In genomic region chr1:221150996-221151395, GRCh38 we compare ENCODE assay signal across 25 cellular contexts.
"Had no signal": no experiment of that assay in that cellular context is flagged by ENCODE, and none has a peak within 500 bp of the region (broad histone marks: within the 10 kb centered on the region; RNA-seq: fewer than 3 reads in every experiment).

No MANE protein-coding gene starts in this region.

- H3K27me3 ChIP-seq: dorsolateral prefrontal cortex, foreskin keratinocyte, gastroesophageal sphincter, heart left ventricle, hepatocyte, left lung, neural progenitor cell, sigmoid colon, suprapubic skin, transverse colon had no signal

- H3K4me3 Mint-ChIP-seq: mesothelial cell of epicardium; naive thymus-derived CD4-positive, alpha-beta T cell; nephron; neural progenitor cell; stimulated activated naive B cell treated with anti-CD40 and anti-IgM and Interleukin-4, amounts not matched to agents 10 μg/mL and 1 μg/mL and 100 μg/mL, for 72 hours; stimulated activated naive CD8-positive, alpha-beta T cell treated with anti-CD3 and anti-CD28 coated beads, Interleukin-15, amount 100 ng/mL, for 72 hours had no signal

- ATAC-seq: esophagus mucosa; foreskin keratinocyte; gastroesophageal sphincter; heart left ventricle; left cardiac atrium; left lung; naive thymus-derived CD4-positive, alpha-beta T cell; right cardiac atrium; stimulated activated naive B cell treated with anti-CD40 and anti-IgM and Interleukin-4, amounts not matched to agents 10 μg/mL and 1 μg/mL and 100 μg/mL, for 72 hours; stimulated activated naive CD8-positive, alpha-beta T cell treated with anti-CD3 and anti-CD28 coated beads, Interleukin-15, amount 100 ng/mL, for 72 hours had no signal

- H3K27ac ChIP-seq: dorsolateral prefrontal cortex, epithelial cell of prostate, foreskin keratinocyte, gastroesophageal sphincter, heart left ventricle, hepatocyte, left lung, neural progenitor cell, parathyroid adenoma, sigmoid colon, suprapubic skin, transverse colon had no signal

- H3K9me3 Mint-ChIP-seq: stimulated activated naive CD8-positive, alpha-beta T cell treated with anti-CD3 and anti-CD28 coated beads, Interleukin-15, amount 100 ng/mL, for 72 hours had no signal

- H3K79me2 ChIP-seq: hepatocyte, parathyroid adenoma had no signal

- H3K27me3 Mint-ChIP-seq: progenitor cell of endocrine pancreas; stimulated activated naive CD8-positive, alpha-beta T cell treated with anti-CD3 and anti-CD28 coated beads, Interleukin-15, amount 100 ng/mL, for 72 hours had no signal

- DNase-seq: dorsolateral prefrontal cortex; effector CD4-positive, alpha-beta T cell; foreskin keratinocyte; heart left ventricle; kidney; left cardiac atrium; left lung; mesenchymal stem cell; naive thymus-derived CD4-positive, alpha-beta T cell; right cardiac atrium; sigmoid colon; stimulated activated CD4-positive, alpha-beta T cell treated with anti-CD3 and anti-CD28 coated beads, Interleukin-4, amount 100 ng/mL, for 4 hours; stimulated activated naive B cell treated with anti-CD40 and anti-IgM and Interleukin-4, amounts not matched to agents 10 μg/mL and 1 μg/mL and 100 μg/mL, for 72 hours; stimulated activated naive CD8-positive, alpha-beta T cell treated with anti-CD3 and anti-CD28 coated beads, Interleukin-15, amount 100 ng/mL, for 72 hours; transverse colon had no signal

- H3K4me1 ChIP-seq: foreskin keratinocyte, gastroesophageal sphincter, neural progenitor cell, parathyroid adenoma, sigmoid colon, suprapubic skin, transverse colon had no signal

- H3K4me3 ChIP-seq: dorsolateral prefrontal cortex, gastroesophageal sphincter, heart left ventricle, hepatocyte, left lung, neural progenitor cell, sigmoid colon, suprapubic skin, transverse colon had no signal

- H3K4me2 ChIP-seq: hepatocyte, neural progenitor cell had no signal

- H3K9ac ChIP-seq: neural progenitor cell, parathyroid adenoma had no signal

- H2AFZ ChIP-seq: hepatocyte, neural progenitor cell, parathyroid adenoma had no signal

- H3K27ac Mint-ChIP-seq: mesothelial cell of epicardium; naive thymus-derived CD4-positive, alpha-beta T cell; nephron; neural progenitor cell; progenitor cell of endocrine pancreas; stimulated activated naive B cell treated with anti-CD40 and anti-IgM and Interleukin-4, amounts not matched to agents 10 μg/mL and 1 μg/mL and 100 μg/mL, for 72 hours; stimulated activated naive CD8-positive, alpha-beta T cell treated with anti-CD3 and anti-CD28 coated beads, Interleukin-15, amount 100 ng/mL, for 72 hours had no signal

- H3K9me3 ChIP-seq: gastroesophageal sphincter, sigmoid colon, suprapubic skin, transverse colon had no signal

- H3K4me1 Mint-ChIP-seq: naive thymus-derived CD4-positive, alpha-beta T cell; nephron; neural progenitor cell; stimulated activated naive CD8-positive, alpha-beta T cell treated with anti-CD3 and anti-CD28 coated beads, Interleukin-15, amount 100 ng/mL, for 72 hours had no signal

- H3K36me3 Mint-ChIP-seq: mesothelial cell of epicardium; naive thymus-derived CD4-positive, alpha-beta T cell; neural progenitor cell had no signal

- H3K36me3 ChIP-seq: gastroesophageal sphincter, heart left ventricle, left lung, neural progenitor cell, sigmoid colon, suprapubic skin, transverse colon had no signal
